14 cellular contexts compared by ENCODE assay signal in the genomic region with DNA sequence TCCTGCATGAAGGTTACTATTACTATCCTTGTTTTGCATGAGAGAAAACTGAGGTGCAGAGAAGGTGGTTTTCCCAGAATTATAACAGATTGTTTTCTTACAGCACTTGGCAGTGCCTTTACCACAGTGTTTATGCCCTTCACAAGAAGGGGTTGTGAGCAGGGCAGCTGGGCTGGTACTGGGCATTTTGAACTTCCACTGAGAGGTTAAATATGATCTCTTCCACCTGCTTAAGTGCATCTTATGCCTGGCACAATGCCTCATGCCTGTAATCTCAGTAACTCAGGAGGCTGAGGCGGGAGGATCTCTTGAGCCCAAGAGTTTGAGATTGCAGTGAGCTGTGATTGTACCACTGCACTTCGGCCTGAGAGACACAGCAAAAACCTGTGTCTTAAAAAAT. TPM values are rescaled to one million over a fixed set of nuclear protein-coding genes. Genes with fewer than 3 reads are reported as not detected.
DNase-seq lines count a peak whose midpoint lies in the region; ATAC-seq and TF ChIP-seq lines count a peak whose summit lies in the region.
"Had no signal": no experiment of that assay in that cellular context is flagged by ENCODE, and none has a peak within 500 bp of the region (broad histone marks: within the 10 kb centered on the region; RNA-seq: fewer than 3 reads in every experiment).

No MANE protein-coding gene starts in this region.

- no peaks in the 10 kb centered on the region for H3K27me3 ChIP-seq in dorsolateral prefrontal cortex
- H3K27me3 ChIP-seq: BLaER1 treated with 17β-estradiol and CSF1 and Interleukin-3, amounts not matched to agents 10 nM and 100 nM had no signal

- intact Hi-C loops in dorsolateral prefrontal cortex (cut with DNase I) = no loop called here

- ATAC-seq in activated naive CD4-positive, alpha-beta T cell treated with anti-CD3 and anti-CD28 coated beads, Interleukin-2, amount 50 U/mL, for 72 hours = no peak
- no peak for ATAC-seq in HG02840 (IDR thresholded peaks at IDR 0.05; ENCODE audit: low FRiP score, unreplicated experiment)
- ATAC-seq: HCT116 had no signal

- no peaks in the 10 kb centered on the region for H3K9me3 Mint-ChIP-seq in activated naive CD4-positive, alpha-beta T cell treated with anti-CD3 and anti-CD28 coated beads, Interleukin-2, amount 50 U/mL, for 72 hours
- H3K9me3 Mint-ChIP-seq: CD4-positive, CD25-positive, alpha-beta regulatory T cell had no signal

- no peak overlapping the region for H3K4me3 ChIP-seq in dorsolateral prefrontal cortex
- H3K4me3 ChIP-seq: BLaER1 treated with 17β-estradiol and CSF1 and Interleukin-3, amounts not matched to agents 10 nM and 100 nM; GM23248 had no signal

- peak overlapping the region in 1 of 2 donors; percentile 56 for H3K27ac Mint-ChIP-seq in activated naive CD4-positive, alpha-beta T cell treated with anti-CD3 and anti-CD28 coated beads, Interleukin-2, amount 50 U/mL, for 72 hours

- TF ChIP-seq CTCF in dorsolateral prefrontal cortex (IDR thresholded peaks at IDR 0.05 in 54 of 56, conservative IDR thresholded peaks at IDR 0.05 in 2 of 56; ENCODE audit: low read depth in 1 of 56, partially characterized antibody in 56 of 56) = no peak

- DNase-seq in NCI-H510A treated with DMSO at 0.1 percent for 48 hours (lab: John Stamatoyannopoulos, UW) (peak; percentile 23), NCI-H510A (lab: John Stamatoyannopoulos, UW) (no peak), NCI-H2196 treated with DMSO at 0.1 percent for 48 hours (lab: John Stamatoyannopoulos, UW; ENCODE audit: unreplicated experiment) (peak; percentile 22), dorsolateral prefrontal cortex (no peak), substantia nigra (lab: John Stamatoyannopoulos, UW) (no peak), SIG-M5 treated with dmso at 0.1 percent for 504 hours (lab: John Stamatoyannopoulos, UW; ENCODE audit: unreplicated experiment) (no peak)
- DNase-seq in activated naive CD4-positive, alpha-beta T cell treated with anti-CD3 and anti-CD28 coated beads, Interleukin-2, amount 50 U/mL, for 72 hours (ENCODE audit: low spot score in 2 of 2) = no peak
- DNase-seq: ACHN; CD4-positive, CD25-positive, alpha-beta regulatory T cell; EL; GM23248 had no signal

- peaks cover 6 to 14% of the 10 kb centered on the region in 2 donors for H3K36me3 Mint-ChIP-seq in activated naive CD4-positive, alpha-beta T cell treated with anti-CD3 and anti-CD28 coated beads, Interleukin-2, amount 50 U/mL, for 72 hours

- H3K27ac ChIP-seq in dorsolateral prefrontal cortex (peak overlapping the region in 30 of 59 donors; percentile 5 to 100 (median 84)), substantia nigra (ENCODE audit: low read depth, low read length, poor library complexity, severe bottlenecking) (peak overlapping the region; percentile 42)
- H3K27ac ChIP-seq: BLaER1 treated with 17β-estradiol and CSF1 and Interleukin-3, amounts not matched to agents 10 nM and 100 nM; GM23248 had no signal

RNA-seq across cellular contexts. Expression of a gene that starts 36.2 kb away (rescaled TPM):
- 100 to 1,000 TPM in 5 of 120 experiments, 10 to 100 TPM in 115; 12.7 to 127 (median 41.9) TPM for total RNA-seq in dorsolateral prefrontal cortex
- 100 to 1,000 TPM; 114 to 196 TPM for total RNA-seq in activated naive CD4-positive, alpha-beta T cell treated with anti-CD3 and anti-CD28 coated beads, Interleukin-2, amount 50 U/mL, for 72 hours

RNA-seq across cellular contexts. Expression of a gene that starts 43.3 kb away (rescaled TPM):
- 100 to 1,000 TPM; 121 to 278 (median 183) TPM for total RNA-seq in dorsolateral prefrontal cortex
- total RNA-seq in activated naive CD4-positive, alpha-beta T cell treated with anti-CD3 and anti-CD28 coated beads, Interleukin-2, amount 50 U/mL, for 72 hours = 100 to 1,000 TPM in 1 of 2 donors, 10 to 100 TPM in 1; 70.8 to 134 TPM

Comparison
In these comparisons a context has a peak if more than half of its experiments do, and no peak if none do; other contexts are left out.
1. DNase-seq: peak in NCI-H510A treated with DMSO at 0.1 percent for 48 hours (single experiment) and NCI-H2196 treated with DMSO at 0.1 percent for 48 hours (single experiment); none in NCI-H510A (single experiment), dorsolateral prefrontal cortex (0 of 10), substantia nigra (0 of 49), activated naive CD4-positive, alpha-beta T cell treated with anti-CD3 and anti-CD28 coated beads, Interleukin-2, amount 50 U/mL, for 72 hours (0 of 2) and SIG-M5 treated with dmso at 0.1 percent for 504 hours (single experiment).